In the genomic region with DNA sequence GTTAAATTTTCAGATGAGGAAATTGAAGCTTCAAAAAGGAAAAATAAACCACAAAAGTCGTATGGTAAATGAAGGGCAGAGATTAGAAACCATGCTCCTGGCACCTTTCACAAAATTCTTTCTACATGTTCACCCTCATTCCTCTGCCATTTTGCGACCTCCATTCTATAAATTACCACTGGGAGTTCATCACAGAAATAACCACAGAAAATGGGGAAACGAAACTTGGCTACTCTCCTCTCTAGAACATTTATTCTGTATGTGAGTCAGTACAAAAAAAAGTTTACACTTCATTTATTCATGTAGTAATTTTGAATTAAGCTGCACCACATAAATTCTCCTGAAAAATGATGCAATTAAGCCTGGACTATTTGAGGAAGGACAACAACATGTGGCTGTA, we compare ENCODE assay signal across 17 cellular contexts.
A peak's percentile ranks its signal among the peaks of the same experiment; 100 is the strongest.
DNase-seq lines count a peak whose midpoint lies in the region; ATAC-seq lines count a peak whose summit lies in the region.
"Had no signal": no experiment of that assay in that cellular context is flagged by ENCODE, and none has a peak within 500 bp of the region (broad histone marks: within the 10 kb centered on the region; RNA-seq: fewer than 3 reads in every experiment).

No MANE protein-coding gene starts in this region.

- H3K27ac ChIP-seq in BLaER1 treated with 17β-estradiol and CSF1 and Interleukin-3, amounts not matched to agents 10 nM and 100 nM, result peak overlapping the region in 7 of 11 experiments; percentile 3 to 67 (median 14); a peak in 5 of 22 replicates
- H3K27ac ChIP-seq: upper lobe of left lung had no signal

- peaks cover 21 to 37% (median 27%) of the 10 kb centered on the region in 10 experiments for H3K4me1 ChIP-seq in BLaER1 treated with 17β-estradiol and CSF1 and Interleukin-3, amounts not matched to agents 10 nM and 100 nM
- H3K4me1 ChIP-seq: upper lobe of left lung had no signal

- no peaks in the 10 kb centered on the region for H3K27me3 ChIP-seq in BLaER1 treated with 17β-estradiol and CSF1 and Interleukin-3, amounts not matched to agents 10 nM and 100 nM
- H3K27me3 ChIP-seq: upper lobe of left lung had no signal

- no peak overlapping the region for H3K9ac ChIP-seq in BLaER1 treated with 17β-estradiol and CSF1 and Interleukin-3, amounts not matched to agents 10 nM and 100 nM
- H3K9ac ChIP-seq: SK-N-SH had no signal

- H3K27me3 Mint-ChIP-seq in stimulated activated naive CD8-positive, alpha-beta T cell treated with anti-CD3 and anti-CD28 coated beads, Interleukin-15, amount 100 ng/mL, for 72 hours, result peaks cover 8% of the 10 kb centered on the region
- H3K27me3 Mint-ChIP-seq: activated CD8-positive, alpha-beta memory T cell treated with anti-CD3 and anti-CD28 coated beads, Interleukin-2, amount 10 ng/mL, durations not matched to agents 7 days and 5 days had no signal

- no peak overlapping the region for H3K4me3 Mint-ChIP-seq in stimulated activated naive CD8-positive, alpha-beta T cell treated with anti-CD3 and anti-CD28 coated beads, Interleukin-15, amount 100 ng/mL, for 72 hours
- H3K4me3 Mint-ChIP-seq: activated CD8-positive, alpha-beta memory T cell treated with anti-CD3 and anti-CD28 coated beads, Interleukin-2, amount 10 ng/mL, durations not matched to agents 7 days and 5 days; H9; WTC11 had no signal

- no peaks in the 10 kb centered on the region for H3K9me3 ChIP-seq in BLaER1 treated with 17β-estradiol and CSF1 and Interleukin-3, amounts not matched to agents 10 nM and 100 nM (replicated peaks in 1 of 11)
- H3K9me3 ChIP-seq: SK-N-SH, upper lobe of left lung had no signal

- no peaks in the 10 kb centered on the region for H3K9me3 Mint-ChIP-seq in stimulated activated naive CD8-positive, alpha-beta T cell treated with anti-CD3 and anti-CD28 coated beads, Interleukin-15, amount 100 ng/mL, for 72 hours
- H3K9me3 Mint-ChIP-seq: H9, WTC11 had no signal

- no peaks in the 10 kb centered on the region for H4K20me1 ChIP-seq in BLaER1 treated with 17β-estradiol and CSF1 and Interleukin-3, amounts not matched to agents 10 nM and 100 nM

- peak; percentile 35 for DNase-seq in astrocyte of the hippocampus (ENCODE audit: low read depth, low spot score)
- DNase-seq in stimulated activated naive CD8-positive, alpha-beta T cell treated with anti-CD3 and anti-CD28 coated beads, Interleukin-15, amount 100 ng/mL, for 72 hours, result no peak
- no peak for DNase-seq in AG08396 (ENCODE audit: low spot score)
- no peak for DNase-seq in amniotic stem cell (lab: John Stamatoyannopoulos, UW)
- DNase-seq: activated CD8-positive, alpha-beta memory T cell treated with anti-CD3 and anti-CD28 coated beads, Interleukin-2, amount 10 ng/mL, durations not matched to agents 7 days and 5 days; activated naive CD4-positive, alpha-beta T cell treated with Interleukin-2 at 50 U/mL for 16 hours; H9; head of caudate nucleus; NCI-H2081 treated with DMSO at 0.1 percent for 48 hours; SK-N-SH; upper lobe of left lung had no signal

- H3K4me3 ChIP-seq in BLaER1 treated with 17β-estradiol and CSF1 and Interleukin-3, amounts not matched to agents 10 nM and 100 nM, result no peak overlapping the region
- H3K4me3 ChIP-seq: K562, upper lobe of left lung had no signal

- ATAC-seq in GM19395 (IDR thresholded peaks at IDR 0.05; ENCODE audit: unreplicated experiment), result peak; percentile 39
- ATAC-seq in HG03575 (IDR thresholded peaks at IDR 0.05; ENCODE audit: extremely low read depth, insufficient number of reproducible peaks, low FRiP score, unreplicated experiment), result peak; percentile 39
- ATAC-seq in stimulated activated naive CD8-positive, alpha-beta T cell treated with anti-CD3 and anti-CD28 coated beads, Interleukin-15, amount 100 ng/mL, for 72 hours, result no peak
- no peak for ATAC-seq in HG03039 (IDR thresholded peaks at IDR 0.05; ENCODE audit: unreplicated experiment)
- ATAC-seq: activated CD8-positive, alpha-beta memory T cell treated with anti-CD3 and anti-CD28 coated beads, Interleukin-2, amount 10 ng/mL, durations not matched to agents 7 days and 5 days; K562; WTC11 had no signal

- H3K4me1 Mint-ChIP-seq in stimulated activated naive CD8-positive, alpha-beta T cell treated with anti-CD3 and anti-CD28 coated beads, Interleukin-15, amount 100 ng/mL, for 72 hours, result no peaks in the 10 kb centered on the region
- H3K4me1 Mint-ChIP-seq: activated CD8-positive, alpha-beta memory T cell treated with anti-CD3 and anti-CD28 coated beads, Interleukin-2, amount 10 ng/mL, durations not matched to agents 7 days and 5 days; H9; WTC11 had no signal

- H3K4me2 ChIP-seq in BLaER1 treated with 17β-estradiol and CSF1 and Interleukin-3, amounts not matched to agents 10 nM and 100 nM, result peak overlapping the region; percentile 38 to 63 (median 51); a peak in 18 of 22 replicates
- H3K4me2 ChIP-seq: SK-N-SH had no signal

- H3K36me3 ChIP-seq in BLaER1 treated with 17β-estradiol and CSF1 and Interleukin-3, amounts not matched to agents 10 nM and 100 nM, result no peaks in the 10 kb centered on the region
- H3K36me3 ChIP-seq: upper lobe of left lung had no signal

- no peak overlapping the region for H3K27ac Mint-ChIP-seq in stimulated activated naive CD8-positive, alpha-beta T cell treated with anti-CD3 and anti-CD28 coated beads, Interleukin-15, amount 100 ng/mL, for 72 hours
- H3K27ac Mint-ChIP-seq: activated CD8-positive, alpha-beta memory T cell treated with anti-CD3 and anti-CD28 coated beads, Interleukin-2, amount 10 ng/mL, durations not matched to agents 7 days and 5 days; H9; WTC11 had no signal

Comparison
In these comparisons a context has a peak if more than half of its experiments do, and no peak if none do; other contexts are left out.
1. ATAC-seq: peak in GM19395 (single experiment) and HG03575 (single experiment); none in stimulated activated naive CD8-positive, alpha-beta T cell treated with anti-CD3 and anti-CD28 coated beads, Interleukin-15, amount 100 ng/mL, for 72 hours (single experiment) and HG03039 (single experiment).